ENCODE assay signal across 1 cellular context in genomic region chr11:57713849-57714248, GRCh38.
TF ChIP-seq lines count a peak whose summit lies in the region.

No MANE protein-coding gene starts in this region.

TF ChIP-seq in endothelial cell of umbilical vein, 7 proteins besides CTCF, POLR2A, EP300 and RAD21:
- TF ChIP-seq GATA2 (IDR thresholded peaks at IDR 0.05; ENCODE audit: insufficient read depth, insufficient read length, low read depth, low read length): no peak
- TF ChIP-seq POLR2AphosphoS5 (IDR thresholded peaks at IDR 0.05; ENCODE audit: insufficient read depth, low read depth, low read length): no peak
- TF ChIP-seq MYC (IDR thresholded peaks at IDR 0.05; ENCODE audit: low read depth, low read length): no peak
- no peak for TF ChIP-seq JUN (IDR thresholded peaks at IDR 0.05; ENCODE audit: borderline replicate concordance, insufficient read depth, insufficient read length, low read depth)
- no peak for TF ChIP-seq EZH2 (IDR thresholded peaks at IDR 0.05; ENCODE audit: borderline replicate concordance, low read depth, low read length, severe bottlenecking)
